1 cellular context compared by ENCODE assay signal in the genomic region with DNA sequence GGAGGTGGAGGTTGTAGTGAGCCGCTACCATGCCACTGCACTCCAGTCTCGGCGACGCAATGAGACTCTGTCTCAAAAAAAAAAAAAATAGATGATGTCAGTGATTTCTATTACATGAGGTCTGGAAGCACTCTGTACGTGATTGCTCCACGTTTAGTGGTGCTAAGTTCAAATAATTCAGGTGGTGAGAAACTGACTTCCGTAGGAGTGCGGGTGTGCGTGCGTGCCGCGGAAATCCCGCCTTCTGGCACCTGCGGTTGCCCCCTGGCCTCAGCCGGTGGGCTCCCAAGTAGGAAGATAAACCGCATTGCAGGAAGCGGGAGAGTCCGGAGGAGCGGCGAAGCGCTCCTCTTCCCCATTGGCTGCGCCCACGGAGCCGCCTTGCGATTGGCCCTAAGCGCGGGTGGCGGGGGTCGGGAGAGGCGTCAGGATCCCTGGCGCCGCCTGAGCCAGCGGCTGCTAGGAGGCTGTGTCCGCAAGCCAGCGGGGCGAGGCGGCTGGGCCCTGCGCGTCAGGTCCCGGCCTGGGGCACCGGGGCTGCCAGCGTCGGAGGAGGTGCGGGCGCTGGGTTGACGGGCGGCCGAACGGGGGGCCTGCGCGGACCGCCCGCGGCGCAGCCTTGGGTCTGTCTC.
TF ChIP-seq lines count a peak whose summit lies in the region.
"Not testable (repeated sequence)": the region's sequence is repeated elsewhere in the genome, so short reads cannot be mapped to it uniquely, and the experiment has no call there.

No MANE protein-coding gene starts in this region.

TF ChIP-seq in HepG2, 621 proteins besides CTCF, POLR2A, EP300 and RAD21 (continued from another document):
- TF ChIP-seq ARNT2 (CRISPR knock-in tag; IDR thresholded peaks at IDR 0.05; ENCODE audit: low read depth) (0 out of 2 replicates have a peak, but pooled peaks have one; percentile 43), GABPB1 (CRISPR knock-in tag; IDR thresholded peaks at IDR 0.05) (peak; percentile 66), MAFK (conservative IDR thresholded peaks at IDR 0.05 in 1 of 2, IDR thresholded peaks at IDR 0.05 in 1 of 2; ENCODE audit: low read length in 2 of 2) (0 out of 4 replicates have a peak, but pooled peaks of 1 of the 2 experiments have one; percentile 7), ZMYM4 (CRISPR knock-in tag; IDR thresholded peaks at IDR 0.05) (peak; percentile 51; the same call in 1 of the 2 replicates), ZNF441 (CRISPR knock-in tag; IDR thresholded peaks at IDR 0.05; ENCODE audit: borderline replicate concordance) (0 out of 2 replicates have a peak, but pooled peaks have one; percentile 27), SALL1 (CRISPR knock-in tag; IDR thresholded peaks at IDR 0.05) (peak; percentile 48; the same call in 1 of the 2 replicates), PHF21A (CRISPR knock-in tag; IDR thresholded peaks at IDR 0.05) (peak; percentile 35; the same call in 1 of the 2 replicates), ZBTB7B (CRISPR knock-in tag; IDR thresholded peaks at IDR 0.05) (0 out of 2 replicates have a peak, but pooled peaks have one; percentile 44), GABPA (CRISPR knock-in tag; IDR thresholded peaks at IDR 0.05; ENCODE audit: low read depth) (peak; percentile 46; the same call in 1 of the 2 replicates), SAP130 (CRISPR knock-in tag; IDR thresholded peaks at IDR 0.05; ENCODE audit: low read depth) (0 out of 2 replicates have a peak, but pooled peaks have one; percentile 23), NFYB (CRISPR knock-in tag; IDR thresholded peaks at IDR 0.05) (peak; percentile 74), ATF7-NPFF (CRISPR knock-in tag; IDR thresholded peaks at IDR 0.05; ENCODE audit: low read depth) (0 out of 2 replicates have a peak, but pooled peaks have one; percentile 31)
- TF ChIP-seq, protein P1, sequence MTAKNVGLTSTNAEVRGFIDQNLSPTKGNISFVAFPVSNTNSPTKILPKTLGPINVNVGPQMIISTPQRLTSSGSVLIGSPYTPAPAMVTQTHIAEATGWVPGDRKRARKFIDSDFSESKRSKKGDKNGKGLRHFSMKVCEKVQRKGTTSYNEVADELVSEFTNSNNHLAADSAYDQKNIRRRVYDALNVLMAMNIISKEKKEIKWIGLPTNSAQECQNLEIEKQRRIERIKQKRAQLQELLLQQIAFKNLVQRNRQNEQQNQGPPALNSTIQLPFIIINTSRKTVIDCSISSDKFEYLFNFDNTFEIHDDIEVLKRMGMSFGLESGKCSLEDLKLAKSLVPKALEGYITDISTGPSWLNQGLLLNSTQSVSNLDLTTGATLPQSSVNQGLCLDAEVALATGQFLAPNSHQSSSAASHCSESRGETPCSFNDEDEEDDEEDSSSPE (CRISPR knock-in tag; IDR thresholded peaks at IDR 0.05): peak; percentile 38; the same call in 1 of the 2 replicates
- TF ChIP-seq, protein P2, sequence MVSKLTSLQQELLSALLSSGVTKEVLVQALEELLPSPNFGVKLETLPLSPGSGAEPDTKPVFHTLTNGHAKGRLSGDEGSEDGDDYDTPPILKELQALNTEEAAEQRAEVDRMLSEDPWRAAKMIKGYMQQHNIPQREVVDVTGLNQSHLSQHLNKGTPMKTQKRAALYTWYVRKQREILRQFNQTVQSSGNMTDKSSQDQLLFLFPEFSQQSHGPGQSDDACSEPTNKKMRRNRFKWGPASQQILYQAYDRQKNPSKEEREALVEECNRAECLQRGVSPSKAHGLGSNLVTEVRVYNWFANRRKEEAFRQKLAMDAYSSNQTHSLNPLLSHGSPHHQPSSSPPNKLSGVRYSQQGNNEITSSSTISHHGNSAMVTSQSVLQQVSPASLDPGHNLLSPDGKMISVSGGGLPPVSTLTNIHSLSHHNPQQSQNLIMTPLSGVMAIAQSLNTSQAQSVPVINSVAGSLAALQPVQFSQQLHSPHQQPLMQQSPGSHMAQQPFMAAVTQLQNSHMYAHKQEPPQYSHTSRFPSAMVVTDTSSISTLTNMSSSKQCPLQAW (CRISPR knock-in tag; IDR thresholded peaks at IDR 0.05): 0 out of 2 replicates have a peak, but pooled peaks have one; percentile 15
- TF ChIP-seq, protein P3, sequence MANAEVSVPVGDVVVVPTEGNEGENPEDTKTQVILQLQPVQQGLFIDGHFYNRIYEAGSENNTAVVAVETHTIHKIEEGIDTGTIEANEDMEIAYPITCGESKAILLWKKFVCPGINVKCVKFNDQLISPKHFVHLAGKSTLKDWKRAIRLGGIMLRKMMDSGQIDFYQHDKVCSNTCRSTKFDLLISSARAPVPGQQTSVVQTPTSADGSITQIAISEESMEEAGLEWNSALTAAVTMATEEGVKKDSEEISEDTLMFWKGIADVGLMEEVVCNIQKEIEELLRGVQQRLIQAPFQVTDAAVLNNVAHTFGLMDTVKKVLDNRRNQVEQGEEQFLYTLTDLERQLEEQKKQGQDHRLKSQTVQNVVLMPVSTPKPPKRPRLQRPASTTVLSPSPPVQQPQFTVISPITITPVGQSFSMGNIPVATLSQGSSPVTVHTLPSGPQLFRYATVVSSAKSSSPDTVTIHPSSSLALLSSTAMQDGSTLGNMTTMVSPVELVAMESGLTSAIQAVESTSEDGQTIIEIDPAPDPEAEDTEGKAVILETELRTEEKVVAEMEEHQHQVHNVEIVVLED (CRISPR knock-in tag; IDR thresholded peaks at IDR 0.05; ENCODE audit: borderline replicate concordance): peak; percentile 54; the same call in 1 of the 2 replicates
- TF ChIP-seq, protein P4, sequence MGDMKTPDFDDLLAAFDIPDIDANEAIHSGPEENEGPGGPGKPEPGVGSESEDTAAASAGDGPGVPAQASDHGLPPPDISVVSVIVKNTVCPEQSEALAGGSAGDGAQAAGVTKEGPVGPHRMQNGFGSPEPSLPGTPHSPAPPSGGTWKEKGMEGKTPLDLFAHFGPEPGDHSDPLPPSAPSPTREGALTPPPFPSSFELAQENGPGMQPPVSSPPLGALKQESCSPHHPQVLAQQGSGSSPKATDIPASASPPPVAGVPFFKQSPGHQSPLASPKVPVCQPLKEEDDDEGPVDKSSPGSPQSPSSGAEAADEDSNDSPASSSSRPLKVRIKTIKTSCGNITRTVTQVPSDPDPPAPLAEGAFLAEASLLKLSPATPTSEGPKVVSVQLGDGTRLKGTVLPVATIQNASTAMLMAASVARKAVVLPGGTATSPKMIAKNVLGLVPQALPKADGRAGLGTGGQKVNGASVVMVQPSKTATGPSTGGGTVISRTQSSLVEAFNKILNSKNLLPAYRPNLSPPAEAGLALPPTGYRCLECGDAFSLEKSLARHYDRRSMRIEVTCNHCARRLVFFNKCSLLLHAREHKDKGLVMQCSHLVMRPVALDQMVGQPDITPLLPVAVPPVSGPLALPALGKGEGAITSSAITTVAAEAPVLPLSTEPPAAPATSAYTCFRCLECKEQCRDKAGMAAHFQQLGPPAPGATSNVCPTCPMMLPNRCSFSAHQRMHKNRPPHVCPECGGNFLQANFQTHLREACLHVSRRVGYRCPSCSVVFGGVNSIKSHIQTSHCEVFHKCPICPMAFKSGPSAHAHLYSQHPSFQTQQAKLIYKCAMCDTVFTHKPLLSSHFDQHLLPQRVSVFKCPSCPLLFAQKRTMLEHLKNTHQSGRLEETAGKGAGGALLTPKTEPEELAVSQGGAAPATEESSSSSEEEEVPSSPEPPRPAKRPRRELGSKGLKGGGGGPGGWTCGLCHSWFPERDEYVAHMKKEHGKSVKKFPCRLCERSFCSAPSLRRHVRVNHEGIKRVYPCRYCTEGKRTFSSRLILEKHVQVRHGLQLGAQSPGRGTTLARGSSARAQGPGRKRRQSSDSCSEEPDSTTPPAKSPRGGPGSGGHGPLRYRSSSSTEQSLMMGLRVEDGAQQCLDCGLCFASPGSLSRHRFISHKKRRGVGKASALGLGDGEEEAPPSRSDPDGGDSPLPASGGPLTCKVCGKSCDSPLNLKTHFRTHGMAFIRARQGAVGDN (CRISPR knock-in tag; IDR thresholded peaks at IDR 0.05): peak; percentile 82
- not testable (repeated sequence) for TF ChIP-seq GABPA (IDR thresholded peaks at IDR 0.05; ENCODE audit: low read depth, low read length)
- TF ChIP-seq, protein P5, sequence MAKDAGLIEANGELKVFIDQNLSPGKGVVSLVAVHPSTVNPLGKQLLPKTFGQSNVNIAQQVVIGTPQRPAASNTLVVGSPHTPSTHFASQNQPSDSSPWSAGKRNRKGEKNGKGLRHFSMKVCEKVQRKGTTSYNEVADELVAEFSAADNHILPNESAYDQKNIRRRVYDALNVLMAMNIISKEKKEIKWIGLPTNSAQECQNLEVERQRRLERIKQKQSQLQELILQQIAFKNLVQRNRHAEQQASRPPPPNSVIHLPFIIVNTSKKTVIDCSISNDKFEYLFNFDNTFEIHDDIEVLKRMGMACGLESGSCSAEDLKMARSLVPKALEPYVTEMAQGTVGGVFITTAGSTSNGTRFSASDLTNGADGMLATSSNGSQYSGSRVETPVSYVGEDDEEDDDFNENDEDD (CRISPR knock-in tag; IDR thresholded peaks at IDR 0.05; ENCODE audit: borderline replicate concordance): peak; percentile 66; the same call in 1 of the 2 replicates
- TF ChIP-seq, protein P6, sequence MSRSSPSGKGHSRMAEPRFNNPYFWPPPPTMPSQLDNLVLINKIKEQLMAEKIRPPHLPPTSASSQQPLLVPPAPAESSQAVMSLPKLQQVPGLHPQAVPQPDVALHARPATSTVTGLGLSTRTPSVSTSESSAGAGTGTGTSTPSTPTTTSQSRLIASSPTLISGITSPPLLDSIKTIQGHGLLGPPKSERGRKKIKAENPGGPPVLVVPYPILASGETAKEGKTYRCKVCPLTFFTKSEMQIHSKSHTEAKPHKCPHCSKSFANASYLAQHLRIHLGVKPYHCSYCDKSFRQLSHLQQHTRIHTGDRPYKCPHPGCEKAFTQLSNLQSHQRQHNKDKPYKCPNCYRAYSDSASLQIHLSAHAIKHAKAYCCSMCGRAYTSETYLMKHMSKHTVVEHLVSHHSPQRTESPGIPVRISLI (CRISPR knock-in tag; IDR thresholded peaks at IDR 0.05; ENCODE audit: borderline replicate concordance): 0 out of 2 replicates have a peak, but pooled peaks have one; percentile 29
